Comparison of ENCODE assay signal across 17 cellular contexts in the genomic region with DNA sequence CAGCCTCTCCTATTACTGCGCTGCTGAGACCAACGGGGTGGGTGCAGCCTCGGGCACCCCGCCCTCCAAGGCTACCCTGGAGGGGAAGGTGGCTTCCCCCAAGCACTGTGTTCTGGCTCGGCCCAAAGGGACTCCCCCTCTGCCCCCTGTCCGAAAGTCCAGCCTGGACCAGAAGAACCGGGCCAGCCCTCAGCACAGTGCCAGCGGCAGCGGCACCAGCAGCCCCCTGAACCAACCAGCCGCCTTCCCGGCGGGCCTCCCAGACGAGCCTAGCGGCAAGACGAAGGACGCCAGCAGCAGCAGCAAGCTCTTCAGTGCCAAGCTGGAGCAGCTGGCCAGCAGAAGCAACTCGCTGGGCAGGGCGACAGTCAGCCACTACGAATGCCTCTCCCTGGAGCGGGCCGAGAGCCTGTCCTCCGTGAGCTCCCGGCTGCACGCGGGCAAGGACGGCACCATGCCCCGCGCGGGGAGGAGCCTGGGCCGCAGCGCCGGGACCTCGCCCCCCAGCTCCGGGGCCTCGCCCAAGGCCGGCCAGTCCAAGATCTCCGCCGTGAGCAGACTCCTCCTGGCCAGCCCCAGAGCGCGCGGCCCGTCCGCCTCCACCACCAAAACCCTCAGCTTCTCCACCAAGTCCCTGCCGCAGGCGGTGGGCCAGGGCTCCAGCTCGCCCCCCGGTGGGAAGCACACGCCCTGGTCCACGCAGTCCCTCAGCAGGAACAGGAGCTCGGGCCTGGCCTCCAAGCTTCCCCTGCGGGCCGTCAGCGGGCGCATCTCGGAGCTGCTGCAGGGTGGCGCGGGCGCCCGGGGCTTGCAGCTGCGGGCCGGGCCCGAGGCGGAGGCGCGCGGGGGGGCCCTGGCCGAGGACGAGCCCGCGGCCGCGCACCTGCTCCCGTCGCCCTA.
A peak's percentile ranks its signal among the peaks of the same experiment; 100 is the strongest.
DNase-seq lines count a peak whose midpoint lies in the region; ATAC-seq and TF ChIP-seq lines count a peak whose summit lies in the region.
"Had no signal": no experiment of that assay in that cellular context is flagged by ENCODE, and none has a peak within 500 bp of the region (broad histone marks: within the 10 kb centered on the region; RNA-seq: fewer than 3 reads in every experiment).

No MANE protein-coding gene starts in this region.

- H3K4me3 ChIP-seq in GM23338 (peak overlapping the region; percentile 41; the same call in 1 of the 2 replicates), fibroblast of lung (replicated peaks in 1 of 4; ENCODE audit: control extremely low read depth in 1 of 4, insufficient read depth in 1 of 4, low read depth in 3 of 4, low read length in 4 of 4) (peak overlapping the region in 1 of 4 experiments; percentile 37), trophoblast cell (ENCODE audit: low read depth, low read length) (no peak overlapping the region)
- H3K4me3 ChIP-seq: HAP-1, psoas muscle had no signal

- H3K9me2 ChIP-seq in GM23338 (ENCODE audit: insufficient read depth) = no peaks in the 10 kb centered on the region

- H3K4me1 ChIP-seq in GM23338 (ENCODE audit: insufficient read depth) (no peaks in the 10 kb centered on the region), fibroblast of lung (ENCODE audit: control insufficient read depth, extremely low read depth, insufficient read depth, low read length) (peaks cover 2% of the 10 kb centered on the region), trophoblast cell (ENCODE audit: control insufficient read depth in 1 of 2, insufficient read depth in 2 of 2, low read length in 2 of 2) (peaks cover 0 to 5% of the 10 kb centered on the region in 2 experiments)
- H3K4me1 ChIP-seq: HAP-1, psoas muscle had no signal

- H3K14ac ChIP-seq in trophoblast cell (ENCODE audit: low read length) = no peak overlapping the region

- no peaks in the 10 kb centered on the region for H3K79me2 ChIP-seq in GM23338 (replicated peaks; ENCODE audit: insufficient read depth)
- H3K79me2 ChIP-seq in fibroblast of lung (ENCODE audit: control insufficient read depth, insufficient read depth, low read length) = no peaks in the 10 kb centered on the region
- H3K79me2 ChIP-seq in trophoblast cell (ENCODE audit: control insufficient read depth, insufficient read depth, low read length, poor library complexity) = no peaks in the 10 kb centered on the region

- H2BK12ac ChIP-seq in trophoblast cell (ENCODE audit: low read length) = no peak overlapping the region

- H3K27ac Mint-ChIP-seq in GM23338 = no peak overlapping the region
- H3K27ac Mint-ChIP-seq: activated T-helper 2 cell treated with anti-CD3 and anti-CD28 coated beads, Interferon-gamma antibody, Interleukin-2, Interleukin-4, amounts not matched to agents 10 μg/mL and 5 μg/mL and 100 μg/mL, durations not matched to agents 14 hours and 24 hours and 36 hours; stimulated activated naive CD8-positive, alpha-beta T cell treated with anti-CD3 and anti-CD28 coated beads, Interleukin-15, Interleukin-2, amounts not matched to agents 100 ng/mL and 50 ng/mL, for 24 hours had no signal

- H3K23ac ChIP-seq in trophoblast cell (ENCODE audit: low read length) = no peak overlapping the region

- CTCF ChIA-PET in GM10248 (lab: Yijun Ruan, JAX) = interaction anchor here (1.3 kb wide), 1 partner anchor 13 kb away, joined by 5 read pairs; no protein-coding TSS in a partner anchor

- no peak overlapping the region for H2AK5ac ChIP-seq in trophoblast cell (ENCODE audit: low read length)

- H3K9ac ChIP-seq in fibroblast of lung (ENCODE audit: insufficient read depth, low read length) (no peak overlapping the region), trophoblast cell (ENCODE audit: low read length) (no peak overlapping the region)

- H3K9me3 Mint-ChIP-seq in GM23338 = no peaks in the 10 kb centered on the region
- H3K9me3 Mint-ChIP-seq: activated T-helper 2 cell treated with anti-CD3 and anti-CD28 coated beads, Interferon-gamma antibody, Interleukin-2, Interleukin-4, amounts not matched to agents 10 μg/mL and 5 μg/mL and 100 μg/mL, durations not matched to agents 14 hours and 24 hours and 36 hours; stimulated activated naive CD8-positive, alpha-beta T cell treated with anti-CD3 and anti-CD28 coated beads, Interleukin-15, Interleukin-2, amounts not matched to agents 100 ng/mL and 50 ng/mL, for 24 hours had no signal

- H3K18ac ChIP-seq in trophoblast cell (ENCODE audit: low read length) = no peak overlapping the region

- H3K4ac ChIP-seq in trophoblast cell (ENCODE audit: low read depth, low read length) = no peak overlapping the region

- no peaks in the 10 kb centered on the region for H3K27me3 ChIP-seq in GM23338 (ENCODE audit: insufficient read depth)
- H3K27me3 ChIP-seq in fibroblast of lung (ENCODE audit: control insufficient read depth, insufficient read depth, low read length) = no peaks in the 10 kb centered on the region
- H3K27me3 ChIP-seq in trophoblast cell (ENCODE audit: insufficient read depth, low read length) = no peaks in the 10 kb centered on the region

- H3K27ac ChIP-seq in GM23338 (ENCODE audit: low read depth) = no peak overlapping the region
- no peak overlapping the region for H3K27ac ChIP-seq in fibroblast of lung (ENCODE audit: insufficient read depth, low read length)
- no peak overlapping the region for H3K27ac ChIP-seq in trophoblast cell (ENCODE audit: low read depth, low read length)
- H3K27ac ChIP-seq: psoas muscle had no signal

- TF ChIP-seq CTCF in GM23338 (conservative IDR thresholded peaks at IDR 0.05; ENCODE audit: low read depth in 2 of 2) = peak; percentile 15 to 57; a peak in 2 of 4 replicates
- peak; percentile 8 to 14 for TF ChIP-seq CTCF in fibroblast of lung (conservative IDR thresholded peaks at IDR 0.05 in 1 of 2, IDR thresholded peaks at IDR 0.05 in 1 of 2; ENCODE audit: low read depth in 1 of 2, low read length in 2 of 2)
- no peak for TF ChIP-seq CTCF in GM10248 (IDR thresholded peaks at IDR 0.05; ENCODE audit: control extremely low read depth, extremely low read depth, low read depth, missing control alignments)

- H3K79me1 ChIP-seq in trophoblast cell (ENCODE audit: low read length) = no peaks in the 10 kb centered on the region

- H3F3A ChIP-seq in GM23338 (replicated peaks; ENCODE audit: low read depth) = no peaks in the 10 kb centered on the region

- no peak overlapping the region for H4K8ac ChIP-seq in trophoblast cell (ENCODE audit: low read depth, low read length)

- H3K4me2 ChIP-seq in GM23338 (peak overlapping the region; percentile 72), fibroblast of lung (ENCODE audit: extremely low read depth, insufficient read depth, low read length) (peak overlapping the region; percentile 13), trophoblast cell (ENCODE audit: low read length) (no peak overlapping the region)

- peak overlapping the region; percentile 56; the same call in 2 of the 3 replicates for H3K4me3 Mint-ChIP-seq in GM23338
- H3K4me3 Mint-ChIP-seq: stimulated activated naive CD8-positive, alpha-beta T cell treated with anti-CD3 and anti-CD28 coated beads, Interleukin-15, Interleukin-2, amounts not matched to agents 100 ng/mL and 50 ng/mL, for 24 hours had no signal

- POLR2A ChIA-PET in GM10248 (lab: Yijun Ruan, JAX) = no interaction called here

- peaks cover 10% of the 10 kb centered on the region for H3K4me1 Mint-ChIP-seq in GM23338

- no peak overlapping the region for H4K91ac ChIP-seq in trophoblast cell (ENCODE audit: low read depth, low read length)

- H3K36me3 ChIP-seq in GM23338 (ENCODE audit: insufficient read depth) (no peaks in the 10 kb centered on the region), fibroblast of lung (ENCODE audit: control insufficient read depth, insufficient read depth, low read length) (no peaks in the 10 kb centered on the region), trophoblast cell (ENCODE audit: control insufficient read depth in 1 of 2, insufficient read depth in 2 of 2, low read length in 2 of 2) (peaks cover 52 to 58% of the 10 kb centered on the region in 2 experiments)
- H3K36me3 ChIP-seq: HAP-1 had no signal

- H4K20me1 ChIP-seq in GM23338 (replicated peaks; ENCODE audit: insufficient read depth) = no peaks in the 10 kb centered on the region
- H4K20me1 ChIP-seq in fibroblast of lung (ENCODE audit: control insufficient read depth, extremely low read depth, insufficient read depth, low read length) = no peaks in the 10 kb centered on the region

- peak; percentile 69 for DNase-seq in GM23338 (ENCODE audit: low spot score)
- peak; percentile 51 for DNase-seq in NCI-H69 (lab: John Stamatoyannopoulos, UW)
- peak; percentile 36 to 54 for DNase-seq in fibroblast of lung (ENCODE audit: low read depth in 2 of 2)
- peak; percentile 57 to 85 for DNase-seq in trophoblast cell
- DNase-seq in GM10248 (ENCODE audit: extremely low spot score) = no peak
- DNase-seq in NCI-H1417 treated with DMSO at 0.1 percent for 48 hours (lab: John Stamatoyannopoulos, UW) = no peak
- DNase-seq: activated CD4-positive, alpha-beta T cell treated with anti-CD3 and anti-CD28 coated beads, Interleukin-2, amount 50 U/mL, for 1 hour; caudate nucleus; NCI-H1694; psoas muscle; stimulated activated CD4-positive, alpha-beta T cell treated with anti-CD3 and anti-CD28 coated beads, Interleukin-4, amount 100 ng/mL, for 24 hours had no signal

- H3K36me3 Mint-ChIP-seq in GM23338 (ENCODE audit: low read depth) = peaks cover 2% of the 10 kb centered on the region; the same call in 1 of the 3 replicates

- H3K9me3 ChIP-seq in fibroblast of lung (ENCODE audit: control insufficient read depth, insufficient read depth, low read depth, low read length) (no peaks in the 10 kb centered on the region), trophoblast cell (ENCODE audit: insufficient read depth, low read depth, low read length) (no peaks in the 10 kb centered on the region)
- H3K9me3 ChIP-seq: HAP-1, psoas muscle had no signal

- ATAC-seq in GM23338 (peak; percentile 77), HG03378 (IDR thresholded peaks at IDR 0.05; ENCODE audit: unreplicated experiment) (no peak), GM18519 (IDR thresholded peaks at IDR 0.05; ENCODE audit: low FRiP score, unreplicated experiment) (no peak)
- ATAC-seq: esophagus mucosa had no signal

- no peak overlapping the region for H4K12ac ChIP-seq in trophoblast cell (ENCODE audit: low read depth, low read length)

- WGBS in trophoblast cell (ENCODE audit: extremely low coverage, insufficient coverage, insufficient read length) = no CpG with 5 or more reads among the region's 74 CpGs

- H2BK120ac ChIP-seq in trophoblast cell (ENCODE audit: insufficient read depth, low read length, poor library complexity) = no peak overlapping the region

- no peak overlapping the region for H2BK5ac ChIP-seq in trophoblast cell (ENCODE audit: low read depth, low read length, poor library complexity)

- peaks cover 21% of the 10 kb centered on the region for H3K27me3 Mint-ChIP-seq in GM23338 (ENCODE audit: insufficient read depth, low read depth, poor library complexity)

- peak overlapping the region; percentile 88 for H2AFZ ChIP-seq in GM23338
- no peak overlapping the region for H2AFZ ChIP-seq in fibroblast of lung (ENCODE audit: low read length)
- peak overlapping the region; percentile 8 for H2AFZ ChIP-seq in trophoblast cell (ENCODE audit: insufficient read depth, low read length, poor library complexity)

TF ChIP-seq in GM23338, 12 proteins besides CTCF, POLR2A, EP300 and RAD21 (continues in another document):
- TF ChIP-seq STAT1 (IDR thresholded peaks at IDR 0.05; ENCODE audit: unreplicated experiment) = no peak

Comparison
In these comparisons a context has a peak if more than half of its experiments do, and no peak if none do; other contexts are left out.
1. DNase-seq: peak in GM23338 (single experiment), NCI-H69 (single experiment), fibroblast of lung (2 of 2) and trophoblast cell (2 of 2); none in GM10248 (single experiment) and NCI-H1417 treated with DMSO at 0.1 percent for 48 hours (single experiment).